ENCODE assay signal across 8 cellular contexts in genomic region chr6:26501482-26501986, GRCh38. TPM values are rescaled to one million over a fixed set of nuclear protein-coding genes. Genes with fewer than 3 reads are reported as not detected.
DNase-seq lines count a peak whose midpoint lies in the region; ATAC-seq and TF ChIP-seq lines count a peak whose summit lies in the region.

No MANE protein-coding gene starts in this region.

- H3K27me3 Mint-ChIP-seq in immature natural killer cell (ENCODE audit: low read depth in 3 of 3), result peaks cover 2 to 20% (median 16%) of the 10 kb centered on the region in 3 donors

- DNase-seq in DMS53 (lab: John Stamatoyannopoulos, UW) (peak; percentile 84), Peyer's patch (peak; percentile 42 to 63 (median 62)), ascending aorta (ENCODE audit: low spot score in 2 of 2) (no peak), immature natural killer cell (peak; percentile 35 to 46 (median 42))
- DNase-seq in stimulated activated CD4-positive, alpha-beta T cell treated with anti-CD3 and anti-CD28 coated beads, Interleukin-15, amount 100 ng/mL, for 1 hour (ENCODE audit: low read depth in 1 of 2, low spot score in 1 of 2), result peak; percentile 3 to 22

- ATAC-seq in HG03039 (IDR thresholded peaks at IDR 0.05; ENCODE audit: unreplicated experiment), result no peak
- no peak for ATAC-seq in GM18858 (IDR thresholded peaks at IDR 0.05; ENCODE audit: unreplicated experiment)
- no peak for ATAC-seq in GM18868 (IDR thresholded peaks at IDR 0.05; ENCODE audit: unreplicated experiment)

- no peak for TF ChIP-seq POLR2A in Peyer's patch (IDR thresholded peaks at IDR 0.05)

- H3K27me3 ChIP-seq in Peyer's patch, result no peaks in the 10 kb centered on the region
- H3K27me3 ChIP-seq in ascending aorta, result no peaks in the 10 kb centered on the region

- peaks cover 0 to 7% (median 4%) of the 10 kb centered on the region in 3 donors for H3K36me3 Mint-ChIP-seq in immature natural killer cell

- peak overlapping the region; percentile 18 to 46 (median 36) for H3K4me3 ChIP-seq in Peyer's patch
- peak overlapping the region; percentile 45 to 51 for H3K4me3 ChIP-seq in ascending aorta

- no peaks in the 10 kb centered on the region for H3K9me3 ChIP-seq in Peyer's patch
- H3K9me3 ChIP-seq in ascending aorta, result no peaks in the 10 kb centered on the region

- TF ChIP-seq CTCF in Peyer's patch (IDR thresholded peaks at IDR 0.05) (no peak), ascending aorta (IDR thresholded peaks at IDR 0.05) (no peak)

- peaks cover 11 to 16% of the 10 kb centered on the region in 2 donors for H3K4me1 Mint-ChIP-seq in immature natural killer cell

- H3K27ac Mint-ChIP-seq in immature natural killer cell, result peak overlapping the region in 1 of 6 donors; percentile 31

- H3K27ac ChIP-seq in Peyer's patch (peak overlapping the region in 1 of 4 donors; percentile 27), ascending aorta (no peak overlapping the region)

- peaks cover 0 to 13% (median 6%) of the 10 kb centered on the region in 4 donors for H3K4me1 ChIP-seq in Peyer's patch
- H3K4me1 ChIP-seq in ascending aorta, result no peaks in the 10 kb centered on the region

- no peaks in the 10 kb centered on the region for H3K9me3 Mint-ChIP-seq in immature natural killer cell

- H3K4me3 Mint-ChIP-seq in immature natural killer cell, result peak overlapping the region; percentile 71 to 86 (median 78)

- H3K36me3 ChIP-seq in Peyer's patch, result no peaks in the 10 kb centered on the region
- H3K36me3 ChIP-seq in ascending aorta, result no peaks in the 10 kb centered on the region

- intact Hi-C loops in ascending aorta (cut with DNase I), result no loop called here

RNA-seq across cellular contexts. Expression of gene BTN1A1, which starts 1.4 kb away (rescaled TPM):
- not detected for total RNA-seq in Peyer's patch
- not detected for total RNA-seq in ascending aorta
- polyA plus RNA-seq in immature natural killer cell, result not detected

RNA-seq across cellular contexts. Expression of gene HMGN4, which starts 36.6 kb away (rescaled TPM):
- 10 to 100 TPM; 46.1 to 74.3 (median 57.6) TPM for total RNA-seq in Peyer's patch
- 20.6 TPM for total RNA-seq in ascending aorta
- 100 to 1,000 TPM; 140 to 232 (median 209) TPM for polyA plus RNA-seq in immature natural killer cell

RNA-seq across cellular contexts. Expression of gene BTN2A1, which starts 43.8 kb away (rescaled TPM):
- total RNA-seq in Peyer's patch, result 10 to 100 TPM; 19.6 to 38.0 (median 33.4) TPM
- total RNA-seq in ascending aorta, result 8.3 TPM
- 10 to 100 TPM in 2 of 3 donors, 1 to 10 TPM in 1; 7.2 to 23.4 (median 16.7) TPM for polyA plus RNA-seq in immature natural killer cell

Comparison
In these comparisons a context has a peak if more than half of its experiments do, and no peak if none do; other contexts are left out.
1. DNase-seq: peak in DMS53 (single experiment), Peyer's patch (3 of 3), immature natural killer cell (3 of 3) and stimulated activated CD4-positive, alpha-beta T cell treated with anti-CD3 and anti-CD28 coated beads, Interleukin-15, amount 100 ng/mL, for 1 hour (2 of 2); none in ascending aorta (0 of 2).